Comparison of ENCODE assay signal across 19 cellular contexts in genomic region chr12:29662737-29663323, GRCh38.
A peak's percentile ranks its signal among the peaks of the same experiment; 100 is the strongest.
DNase-seq lines count a peak whose midpoint lies in the region; ATAC-seq and TF ChIP-seq lines count a peak whose summit lies in the region.
"Had no signal": no experiment of that assay in that cellular context is flagged by ENCODE, and none has a peak within 500 bp of the region (broad histone marks: within the 10 kb centered on the region; RNA-seq: fewer than 3 reads in every experiment).

No MANE protein-coding gene starts in this region.

- no peak overlapping the region for H3K23ac ChIP-seq in H9 (ENCODE audit: insufficient read length, low read depth, low read length)

- H2BK15ac ChIP-seq in H9 (ENCODE audit: low read depth, low read length): no peak overlapping the region

- H3K4me3 ChIP-seq in right cardiac atrium (ENCODE audit: low read length) (no peak overlapping the region), gastrocnemius medialis (no peak overlapping the region), left lung (no peak overlapping the region)
- H3K4me3 ChIP-seq: MG63 had no signal

- H2BK12ac ChIP-seq in H9 (ENCODE audit: insufficient read length, low read depth, low read length): no peak overlapping the region

- no peak overlapping the region for H4K91ac ChIP-seq in H9 (ENCODE audit: insufficient read length, low read depth, low read length)

- H2BK120ac ChIP-seq in H9 (ENCODE audit: low read depth, low read length, poor library complexity, severe bottlenecking): no peak overlapping the region

- H3K9me3 ChIP-seq in H9 (ENCODE audit: control insufficient read depth, low read depth, low read length) (no peaks in the 10 kb centered on the region), right cardiac atrium (ENCODE audit: control insufficient read depth, low read length) (no peaks in the 10 kb centered on the region), gastrocnemius medialis (no peaks in the 10 kb centered on the region), left lung (no peaks in the 10 kb centered on the region)
- H3K9me3 ChIP-seq: MG63 had no signal

- peaks cover 2% of the 10 kb centered on the region; the same call in 1 of the 2 replicates for H3K4me1 ChIP-seq in H9 (ENCODE audit: insufficient read depth, low read length)
- peaks cover 2% of the 10 kb centered on the region for H3K4me1 ChIP-seq in right cardiac atrium (ENCODE audit: control insufficient read depth, insufficient read depth, low read length)
- peaks cover 18 to 26% of the 10 kb centered on the region in 2 donors for H3K4me1 ChIP-seq in gastrocnemius medialis
- no peaks in the 10 kb centered on the region for H3K4me1 ChIP-seq in left lung

- H4K20me1 ChIP-seq in H9 (ENCODE audit: control insufficient read depth, insufficient read depth, insufficient read length): no peaks in the 10 kb centered on the region

- H3K27me3 Mint-ChIP-seq in H9 (ENCODE audit: low read depth): no peaks in the 10 kb centered on the region
- H3K27me3 Mint-ChIP-seq in activated naive CD4-positive, alpha-beta T cell treated with anti-CD3 and anti-CD28 coated beads, Interleukin-2, amount 10 ng/mL, durations not matched to agents 7 days and 5 days: no peaks in the 10 kb centered on the region
- H3K27me3 Mint-ChIP-seq: activated CD8-positive, alpha-beta T cell treated with anti-CD3 and anti-CD28 coated beads for 36 hours had no signal

- no peak overlapping the region for H2AFZ ChIP-seq in H9 (ENCODE audit: low read length)

- no peak for TF ChIP-seq POLR2A in gastrocnemius medialis (IDR thresholded peaks at IDR 0.05)

- H3K27ac ChIP-seq in H9 (ENCODE audit: insufficient read length, low read depth, low read length) (no peak overlapping the region), right cardiac atrium (ENCODE audit: low read length) (no peak overlapping the region), gastrocnemius medialis (peak overlapping the region in 3 of 4 donors; percentile 0 to 34 (median 8)), left lung (no peak overlapping the region)

- H3K18ac ChIP-seq in H9 (ENCODE audit: insufficient read length, low read depth, low read length): no peak overlapping the region

- no peak overlapping the region for H3K4me2 ChIP-seq in H9 (ENCODE audit: insufficient read depth, insufficient read length, low read length)

- H3K9me3 Mint-ChIP-seq in H9: no peaks in the 10 kb centered on the region; a peak in 1 of 5 replicates
- peaks cover 1% of the 10 kb centered on the region for H3K9me3 Mint-ChIP-seq in activated naive CD4-positive, alpha-beta T cell treated with anti-CD3 and anti-CD28 coated beads, Interleukin-2, amount 10 ng/mL, durations not matched to agents 7 days and 5 days
- H3K9me3 Mint-ChIP-seq: activated CD8-positive, alpha-beta T cell treated with anti-CD3 and anti-CD28 coated beads for 36 hours had no signal

- no peak overlapping the region for H4K8ac ChIP-seq in H9 (replicated peaks; ENCODE audit: insufficient read length, low read depth, low read length)

- H3K9ac ChIP-seq in H9 (ENCODE audit: extremely low read depth, insufficient read length, low read length): no peak overlapping the region

- H3K23me2 ChIP-seq in H9 (ENCODE audit: insufficient read length, low read depth, low read length, poor library complexity, severe bottlenecking): no peaks in the 10 kb centered on the region

- H2BK5ac ChIP-seq in H9 (ENCODE audit: insufficient read length, low read length): no peak overlapping the region

- H4K5ac ChIP-seq in H9 (ENCODE audit: insufficient read length, low read depth, low read length): no peak overlapping the region

- H3K79me1 ChIP-seq in H9 (ENCODE audit: insufficient read depth, low read depth, low read length, poor library complexity, severe bottlenecking): no peaks in the 10 kb centered on the region

- H3K14ac ChIP-seq in H9 (ENCODE audit: insufficient read depth, low read length): no peak overlapping the region

- ATAC-seq in right cardiac atrium: peak; percentile 46 to 84
- ATAC-seq in gastrocnemius medialis: no peak
- no peak for ATAC-seq in left lung
- ATAC-seq: activated CD8-positive, alpha-beta T cell treated with anti-CD3 and anti-CD28 coated beads for 36 hours had no signal

- no CpG with 5 or more reads among the region's 9 CpGs for WGBS in H9 (ENCODE audit: extremely low coverage, insufficient read length, low lambda C conversion rate)
- WGBS in right cardiac atrium: 45% methylated on average over 9 of the region's 9 CpGs

- no peak overlapping the region for H3K56ac ChIP-seq in H9 (ENCODE audit: insufficient read length, low read depth, low read length)

- in situ Hi-C loops in gastrocnemius medialis (cut with MboI; ENCODE audit: low sequenced_read_pairs in 4 of 4): no loop called here

- H3K27me3 ChIP-seq in H9 (ENCODE audit: insufficient read depth, low read length) (no peaks in the 10 kb centered on the region), right cardiac atrium (ENCODE audit: control insufficient read depth, insufficient read depth) (no peaks in the 10 kb centered on the region), gastrocnemius medialis (no peaks in the 10 kb centered on the region), left lung (no peaks in the 10 kb centered on the region)
- H3K27me3 ChIP-seq: MG63 had no signal

- CTCF ChIA-PET in activated naive CD4-positive, alpha-beta T cell treated with anti-CD3 and anti-CD28 coated beads, Interleukin-2, amount 10 ng/mL, durations not matched to agents 7 days and 5 days (lab: Charles Lee): no interaction called here

- H3K27ac Mint-ChIP-seq in H9: no peak overlapping the region; a peak in 1 of 7 replicates
- no peak overlapping the region for H3K27ac Mint-ChIP-seq in activated naive CD4-positive, alpha-beta T cell treated with anti-CD3 and anti-CD28 coated beads, Interleukin-2, amount 10 ng/mL, durations not matched to agents 7 days and 5 days
- H3K27ac Mint-ChIP-seq: activated CD8-positive, alpha-beta T cell treated with anti-CD3 and anti-CD28 coated beads for 36 hours had no signal

- peaks cover 0 to 8% (median 3%) of the 10 kb centered on the region in 3 experiments; a peak in 5 of 7 replicates for H3K36me3 Mint-ChIP-seq in H9 (ENCODE audit: insufficient read depth in 1 of 3, low read depth in 3 of 3)
- no peaks in the 10 kb centered on the region for H3K36me3 Mint-ChIP-seq in activated naive CD4-positive, alpha-beta T cell treated with anti-CD3 and anti-CD28 coated beads, Interleukin-2, amount 10 ng/mL, durations not matched to agents 7 days and 5 days
- H3K36me3 Mint-ChIP-seq: CD8-positive, alpha-beta memory T cell had no signal

- no peak overlapping the region for H3K4me3 Mint-ChIP-seq in H9
- H3K4me3 Mint-ChIP-seq in activated naive CD4-positive, alpha-beta T cell treated with anti-CD3 and anti-CD28 coated beads, Interleukin-2, amount 10 ng/mL, durations not matched to agents 7 days and 5 days: no peak overlapping the region
- H3K4me3 Mint-ChIP-seq: activated CD8-positive, alpha-beta T cell treated with anti-CD3 and anti-CD28 coated beads for 36 hours; CD8-positive, alpha-beta memory T cell had no signal

- peaks cover 21 to 23% of the 10 kb centered on the region in 2 experiments for H3K4me1 Mint-ChIP-seq in H9
- no peaks in the 10 kb centered on the region for H3K4me1 Mint-ChIP-seq in activated naive CD4-positive, alpha-beta T cell treated with anti-CD3 and anti-CD28 coated beads, Interleukin-2, amount 10 ng/mL, durations not matched to agents 7 days and 5 days
- H3K4me1 Mint-ChIP-seq: CD8-positive, alpha-beta memory T cell had no signal

- H3K36me3 ChIP-seq in gastrocnemius medialis: no peaks in the 10 kb centered on the region
- no peaks in the 10 kb centered on the region for H3K36me3 ChIP-seq in left lung
- H3K36me3 ChIP-seq: MG63 had no signal

- DNase-seq in H9: no peak
- DNase-seq in astrocyte of the hippocampus (ENCODE audit: low read depth, low spot score): peak; percentile 44
- DNase-seq in right cardiac atrium: no peak
- DNase-seq in gastrocnemius medialis: no peak
- DNase-seq in stimulated activated CD4-positive, alpha-beta T cell treated with anti-CD3 and anti-CD28 coated beads, Interleukin-4, amount 100 ng/mL, for 1 hour: no peak
- no peak for DNase-seq in activated naive CD4-positive, alpha-beta T cell treated with anti-CD3 and anti-CD28 coated beads, Interleukin-2, amount 10 ng/mL, durations not matched to agents 7 days and 5 days
- no peak for DNase-seq in left lung
- DNase-seq: activated CD4-positive, CD25-positive, alpha-beta regulatory T cell treated with anti-CD3 and anti-CD28 coated beads, Interleukin-2, amount 50 U/mL, for 72 hours; activated CD8-positive, alpha-beta T cell treated with anti-CD3 and anti-CD28 coated beads for 36 hours; activated gamma-delta T cell; CD8-positive, alpha-beta memory T cell; dermis blood vessel endothelial cell; DMS153; MG63; NCI-H146; NCI-H2171 treated with DMSO at 0.1 percent for 48 hours; NCI-H748 treated with DMSO at 0.1 percent for 48 hours; retina; T1000 had no signal

- H2BK20ac ChIP-seq in H9 (ENCODE audit: low read depth, low read length, poor library complexity, severe bottlenecking): no peak overlapping the region

- H2AK5ac ChIP-seq in H9 (ENCODE audit: insufficient read length, low read length): peak overlapping the region; percentile 50

- intact Hi-C loops in right cardiac atrium (cut with DNase I): no loop called here
- intact Hi-C loops in gastrocnemius medialis (cut with DNase I; ENCODE audit: low total_unique reads): no loop called here
- intact Hi-C loops in left lung (cut with DNase I): no loop called here

- TF ChIP-seq CTCF in H9 (conservative IDR thresholded peaks at IDR 0.05): no peak
- no peak for TF ChIP-seq CTCF in gastrocnemius medialis (IDR thresholded peaks at IDR 0.05 in 4 of 5, conservative IDR thresholded peaks at IDR 0.05 in 1 of 5)
- TF ChIP-seq CTCF in left lung (IDR thresholded peaks at IDR 0.05): no peak

- no peak overlapping the region for H3T11ph ChIP-seq in H9 (ENCODE audit: low read length)

- no peaks in the 10 kb centered on the region for H3K79me2 ChIP-seq in H9 (ENCODE audit: insufficient read depth, low read length)

- no peak overlapping the region for H3K4ac ChIP-seq in H9 (ENCODE audit: low read depth, low read length)

Comparison
In these comparisons a context has a peak if more than half of its experiments do, and no peak if none do; other contexts are left out.
1. H3K27ac ChIP-seq: peak in gastrocnemius medialis (3 of 4); none in H9 (single experiment), right cardiac atrium (single experiment) and left lung (0 of 2).
2. ATAC-seq: peak in right cardiac atrium (2 of 2); none in gastrocnemius medialis (0 of 2) and left lung (single experiment).